10 cellular contexts compared by ENCODE assay signal in genomic region chr3:119219069-119219468, GRCh38. TPM values are rescaled to one million over a fixed set of nuclear protein-coding genes. Genes with fewer than 3 reads are reported as not detected.
DNase-seq lines count a peak whose midpoint lies in the region; ATAC-seq and TF ChIP-seq lines count a peak whose summit lies in the region.
"Had no signal": no experiment of that assay in that cellular context is flagged by ENCODE, and none has a peak within 500 bp of the region (broad histone marks: within the 10 kb centered on the region; RNA-seq: fewer than 3 reads in every experiment).

No MANE protein-coding gene starts in this region.

- H2BK5ac ChIP-seq in neuronal stem cell (ENCODE audit: low read length), result no peak overlapping the region

- H3K27me3 ChIP-seq in spleen (replicated peaks in 1 of 7), result no peaks in the 10 kb centered on the region
- H3K27me3 ChIP-seq in neuronal stem cell (ENCODE audit: control insufficient read depth in 3 of 3, insufficient read depth in 3 of 3, low read depth in 1 of 3, low read length in 3 of 3), result no peaks in the 10 kb centered on the region

- H3K27ac Mint-ChIP-seq in T-helper 2 cell treated with Interferon-gamma antibody and Interleukin-4, amounts not matched to agents 5 μg/mL and 100 μg/mL, for 36 hours, result peak overlapping the region; percentile 82

- no peak overlapping the region for H4K8ac ChIP-seq in neuronal stem cell (ENCODE audit: low read depth, low read length)

- 45 to 83% (median 60%) methylated on average over 4 of the region's 4 CpGs for WGBS in spleen, 5 donors
- WGBS in neuronal stem cell (ENCODE audit: extremely low coverage in 2 of 2, insufficient read length in 2 of 2, insufficient replicate concordance in 1 of 2), 2 donors, result no CpG with 5 or more reads among the region's 4 CpGs

- no peak for TF ChIP-seq POLR2A in spleen (IDR thresholded peaks at IDR 0.05)

- H3K36me3 ChIP-seq in spleen (peaks cover 0 to 100% (median 77%) of the 10 kb centered on the region in 6 donors), neuronal stem cell (replicated peaks in 1 of 2; ENCODE audit: control insufficient read depth in 2 of 2, insufficient read depth in 2 of 2, low read length in 2 of 2) (peaks cover 33 to 85% of the 10 kb centered on the region in 2 donors)

- DNase-seq in GM19238 (ENCODE audit: insufficient read length, low spot score) (peak; percentile 56), spleen (no peak), neuronal stem cell (ENCODE audit: low spot score) (no peak), LoVo (ENCODE audit: low spot score) (no peak), AG08396 (ENCODE audit: low spot score) (no peak), COR-L47 (lab: John Stamatoyannopoulos, UW) (no peak)
- DNase-seq in T-helper 2 cell treated with Interferon-gamma antibody and Interleukin-4, amounts not matched to agents 5 μg/mL and 100 μg/mL, for 36 hours (ENCODE audit: low spot score), result no peak
- DNase-seq: NCI-H345, substantia nigra had no signal

- H3K4ac ChIP-seq in neuronal stem cell (ENCODE audit: low read length), result no peak overlapping the region

- H3K14ac ChIP-seq in neuronal stem cell (ENCODE audit: low read length), result no peak overlapping the region

- H3K27me3 Mint-ChIP-seq in T-helper 2 cell treated with Interferon-gamma antibody and Interleukin-4, amounts not matched to agents 5 μg/mL and 100 μg/mL, for 36 hours (ENCODE audit: low read depth), result no peaks in the 10 kb centered on the region

- no peak overlapping the region for H3K4me2 ChIP-seq in neuronal stem cell (ENCODE audit: insufficient read depth, low read length, poor library complexity, severe bottlenecking)

- peak overlapping the region in 5 of 8 donors; percentile 0 to 49 (median 28) for H3K27ac ChIP-seq in spleen
- H3K27ac ChIP-seq in neuronal stem cell (replicated peaks; ENCODE audit: low read length), result no peak overlapping the region

- no peak overlapping the region for H2BK15ac ChIP-seq in neuronal stem cell (ENCODE audit: low read length)

- peaks cover 14% of the 10 kb centered on the region for H3K4me1 Mint-ChIP-seq in T-helper 2 cell treated with Interferon-gamma antibody and Interleukin-4, amounts not matched to agents 5 μg/mL and 100 μg/mL, for 36 hours (ENCODE audit: low read depth)

- H2BK120ac ChIP-seq in neuronal stem cell (ENCODE audit: low read depth, low read length), result no peak overlapping the region

- peaks cover 2% of the 10 kb centered on the region for H3K79me1 ChIP-seq in neuronal stem cell (ENCODE audit: low read depth, low read length)

- H3K9me3 ChIP-seq in spleen (no peaks in the 10 kb centered on the region), neuronal stem cell (replicated peaks in 1 of 2; ENCODE audit: control insufficient read depth in 2 of 2, insufficient read depth in 1 of 2, low read depth in 1 of 2, low read length in 2 of 2) (no peaks in the 10 kb centered on the region)

- no peak overlapping the region for H4K91ac ChIP-seq in neuronal stem cell (ENCODE audit: low read depth, low read length, poor library complexity)

- H2AK5ac ChIP-seq in neuronal stem cell (ENCODE audit: low read depth, low read length), result no peak overlapping the region

- H3K36me3 Mint-ChIP-seq in T-helper 2 cell treated with Interferon-gamma antibody and Interleukin-4, amounts not matched to agents 5 μg/mL and 100 μg/mL, for 36 hours (ENCODE audit: low read depth), result peaks cover 57% of the 10 kb centered on the region

- H3K9ac ChIP-seq in neuronal stem cell (ENCODE audit: low read depth, low read length, poor library complexity), result no peak overlapping the region

- TF ChIP-seq CTCF in spleen (IDR thresholded peaks at IDR 0.05 in 8 of 11, conservative IDR thresholded peaks at IDR 0.05 in 3 of 11), result no peak

- no peak overlapping the region for H2AFZ ChIP-seq in neuronal stem cell (ENCODE audit: low read length)

- H3K18ac ChIP-seq in neuronal stem cell (ENCODE audit: low read length), result no peak overlapping the region

- peaks cover 0 to 19% (median 3%) of the 10 kb centered on the region in 6 donors for H3K4me1 ChIP-seq in spleen
- no peaks in the 10 kb centered on the region for H3K4me1 ChIP-seq in neuronal stem cell (ENCODE audit: control insufficient read depth in 2 of 2, insufficient read depth in 1 of 2, low read depth in 1 of 2, low read length in 2 of 2)

- ATAC-seq in HG02840 (IDR thresholded peaks at IDR 0.05; ENCODE audit: low FRiP score, unreplicated experiment), result peak; percentile 98

- peak overlapping the region; percentile 28 for H3K4me3 Mint-ChIP-seq in T-helper 2 cell treated with Interferon-gamma antibody and Interleukin-4, amounts not matched to agents 5 μg/mL and 100 μg/mL, for 36 hours

- intact Hi-C loops in spleen (cut with DNase I; ENCODE audit: low total_unique reads), result no loop called here

- no peak overlapping the region for H2BK12ac ChIP-seq in neuronal stem cell (ENCODE audit: low read length)

- H3K23ac ChIP-seq in neuronal stem cell (ENCODE audit: low read depth, low read length, poor library complexity), result no peak overlapping the region

- H3K4me3 ChIP-seq in spleen (no peak overlapping the region), neuronal stem cell (ENCODE audit: low read length in 2 of 2) (no peak overlapping the region)

- no peaks in the 10 kb centered on the region for H3K9me3 Mint-ChIP-seq in T-helper 2 cell treated with Interferon-gamma antibody and Interleukin-4, amounts not matched to agents 5 μg/mL and 100 μg/mL, for 36 hours

RNA-seq across cellular contexts. Expression of gene B4GALT4, which starts 21.6 kb away (rescaled TPM):
- total RNA-seq in spleen, result 10 to 100 TPM; 13.6 to 26.2 (median 15.4) TPM
- polyA plus RNA-seq in spleen, result 1 to 10 TPM; 7.6 to 8.2 (median 7.7) TPM
- 23.4 TPM for polyA plus RNA-seq in neuronal stem cell (2013, experiment 1 of 2)
- polyA plus RNA-seq in neuronal stem cell (2013, experiment 2 of 2), result 23.4 TPM

RNA-seq across cellular contexts. Expression of gene UPK1B, which starts 45.7 kb away (rescaled TPM):
- not detected for total RNA-seq in spleen
- polyA plus RNA-seq in spleen, result not detected
- polyA plus RNA-seq in neuronal stem cell (2013, experiment 1 of 2), result 0.10 TPM
- 0.07 TPM for polyA plus RNA-seq in neuronal stem cell (2013, experiment 2 of 2)
